Comparison of ENCODE assay signal across 20 cellular contexts in the genomic region with DNA sequence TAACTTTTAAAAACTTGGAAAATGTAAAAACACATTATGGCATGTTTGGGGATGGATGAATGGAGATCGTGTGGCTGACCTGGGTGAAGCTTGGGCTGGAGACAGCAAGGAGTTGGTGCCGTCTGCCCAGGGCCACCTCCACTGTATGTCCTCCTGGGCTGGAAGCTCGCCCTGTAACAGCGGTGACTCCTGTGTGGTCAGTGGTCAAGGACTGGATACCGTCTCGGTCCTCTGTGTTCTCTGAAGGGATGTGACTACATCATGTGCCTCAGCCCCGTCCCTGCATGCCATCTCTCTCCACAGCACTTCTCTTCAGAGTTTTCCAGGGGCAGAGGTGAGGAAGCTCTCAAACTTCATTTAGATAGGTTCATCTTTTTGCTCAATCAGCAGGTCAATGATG. TPM values are rescaled to one million over a fixed set of nuclear protein-coding genes. Genes with fewer than 3 reads are reported as not detected.
A peak's percentile ranks its signal among the peaks of the same experiment; 100 is the strongest.
DNase-seq lines count a peak whose midpoint lies in the region; FAIRE-seq and TF ChIP-seq lines count a peak whose summit lies in the region.
"Had no signal": no experiment of that assay in that cellular context is flagged by ENCODE, and none has a peak within 500 bp of the region (broad histone marks: within the 10 kb centered on the region; RNA-seq: fewer than 3 reads in every experiment).

No MANE protein-coding gene starts in this region.

- FAIRE-seq in HTR-8/SVneo (lab: Jason Lieb, UNC) = no peak
- FAIRE-seq: A204.1, GM19239 had no signal

- no peak for TF ChIP-seq CTCF in left ventricle myocardium inferior (IDR thresholded peaks at IDR 0.05; ENCODE audit: borderline replicate concordance)
- no peak for TF ChIP-seq CTCF in brain (conservative IDR thresholded peaks at IDR 0.05)
- TF ChIP-seq CTCF in nephron (IDR thresholded peaks at IDR 0.05; ENCODE audit: unreplicated experiment in 3 of 3) = no peak
- TF ChIP-seq CTCF in tibial artery (IDR thresholded peaks at IDR 0.05) = no peak

- H3K27ac Mint-ChIP-seq in brain (peak overlapping the region in 4 of 5 experiments; percentile 2 to 59 (median 30)), nephron (peak overlapping the region in 2 of 3 experiments; percentile 20 to 38)

- H3K27ac ChIP-seq in left ventricle myocardium inferior (replicated peaks) = peak overlapping the region; percentile 93
- peak overlapping the region; percentile 77 to 95 for H3K27ac ChIP-seq in tibial artery

- H3K27me3 ChIP-seq in left ventricle myocardium inferior (ENCODE audit: low read depth) (no peaks in the 10 kb centered on the region), tibial artery (no peaks in the 10 kb centered on the region)

- H3K36me3 ChIP-seq in left ventricle myocardium inferior = peaks cover 8% of the 10 kb centered on the region
- H3K36me3 ChIP-seq in tibial artery = no peaks in the 10 kb centered on the region

- peaks cover 29% of the 10 kb centered on the region for H3K36me3 Mint-ChIP-seq in brain
- H3K36me3 Mint-ChIP-seq in nephron (ENCODE audit: low read depth) = peaks cover 10% of the 10 kb centered on the region

- H3K9me3 ChIP-seq in left ventricle myocardium inferior (replicated peaks) = no peaks in the 10 kb centered on the region
- no peaks in the 10 kb centered on the region for H3K9me3 ChIP-seq in tibial artery

- H3K4me1 Mint-ChIP-seq in brain (peaks cover 95% of the 10 kb centered on the region), nephron (peaks cover 74% of the 10 kb centered on the region)

- DNase-seq in left ventricle myocardium inferior (no peak), cardiac septum (ENCODE audit: low spot score) (no peak), tibial artery (no peak), NK-92 (lab: John Stamatoyannopoulos, UW; ENCODE audit: unreplicated experiment) (no peak), HTR-8/SVneo (ENCODE audit: insufficient read length, low spot score) (no peak)
- DNase-seq in activated CD4-positive, alpha-beta T cell treated with anti-CD3 and anti-CD28 coated beads, Interleukin-2, amount 50 U/mL, for 4 hours = no peak
- DNase-seq: COR-L47; HCEC 1CT; KBM-7; NCI-H1092; NCI-H2227 treated with DMSO at 0.1 percent for 48 hours; NCI-H526; NK-92 treated with Interleukin-12 subunit alpha and Interleukin-12 subunit beta, amount 100 ng/mL, for 24 hours; OCI-M1; RPMI8226 had no signal

- no peaks in the 10 kb centered on the region for H3K27me3 Mint-ChIP-seq in brain
- H3K27me3 Mint-ChIP-seq in nephron (ENCODE audit: low read depth) = no peaks in the 10 kb centered on the region

- intact Hi-C loops in left ventricle myocardium inferior (cut with micrococcal nuclease) (no loop called here), cardiac septum (cut with DNase I) (no loop called here), tibial artery (cut with DNase I; ENCODE audit: low total_unique reads) (no loop called here)

- H3K4me3 Mint-ChIP-seq in brain (no peak overlapping the region), nephron (no peak overlapping the region)
- H3K4me3 Mint-ChIP-seq: CD14-positive monocyte had no signal

- H3K9me3 Mint-ChIP-seq in brain = no peaks in the 10 kb centered on the region
- H3K9me3 Mint-ChIP-seq in nephron = no peaks in the 10 kb centered on the region
- H3K9me3 Mint-ChIP-seq: CD14-positive monocyte had no signal

- H3K4me1 ChIP-seq in left ventricle myocardium inferior (peaks cover 100% of the 10 kb centered on the region), tibial artery (peaks cover 0 to 98% (median 87%) of the 10 kb centered on the region in 4 donors)

- H3K4me3 ChIP-seq in left ventricle myocardium inferior = no peak overlapping the region
- H3K4me3 ChIP-seq in tibial artery = no peak overlapping the region

RNA-seq across cellular contexts. Expression of gene LIMD1, which starts 9.5 kb away (rescaled TPM):
- 27.8 TPM for total RNA-seq in left ventricle myocardium inferior
- total RNA-seq in cardiac septum = 30.5 TPM
- 1.3 TPM for polyA plus RNA-seq in brain (ENCODE audit: insufficient read depth, low read depth, low replicate concordance)
